In genomic region chr22:28929197-28929596, GRCh38 we compare ENCODE assay signal across 14 cellular contexts. TPM values are rescaled to one million over a fixed set of nuclear protein-coding genes. Genes with fewer than 3 reads are reported as not detected.
DNase-seq lines count a peak whose midpoint lies in the region; ATAC-seq and TF ChIP-seq lines count a peak whose summit lies in the region.
"Had no signal": no experiment of that assay in that cellular context is flagged by ENCODE, and none has a peak within 500 bp of the region (broad histone marks: within the 10 kb centered on the region; RNA-seq: fewer than 3 reads in every experiment).

No MANE protein-coding gene starts in this region.

- no peak overlapping the region for H3K4me2 ChIP-seq in GM23338
- H3K4me2 ChIP-seq in mesenchymal stem cell (ENCODE audit: low read length, poor library complexity, severe bottlenecking), result no peak overlapping the region

- H3K18ac ChIP-seq in mesenchymal stem cell (ENCODE audit: low read depth in 1 of 2, low read length in 2 of 2), result no peak overlapping the region

- 88% methylated on average over 4 of the region's 5 CpGs for WGBS in mesenchymal stem cell

- H3K4me1 ChIP-seq in GM23338 (ENCODE audit: insufficient read depth) (peaks cover 46% of the 10 kb centered on the region), mesenchymal stem cell (ENCODE audit: control insufficient read depth, insufficient read depth, low read depth, low read length) (peaks cover 17% of the 10 kb centered on the region)

- no peak overlapping the region for H3K14ac ChIP-seq in mesenchymal stem cell (ENCODE audit: low read length in 2 of 2)

- peaks cover 22% of the 10 kb centered on the region for H3K79me1 ChIP-seq in mesenchymal stem cell (replicated peaks; ENCODE audit: low read length, poor library complexity, severe bottlenecking)

- H3K36me3 ChIP-seq in GM23338 (ENCODE audit: insufficient read depth) (no peaks in the 10 kb centered on the region), mesenchymal stem cell (ENCODE audit: control insufficient read depth in 1 of 2, insufficient read depth in 2 of 2, low read depth in 1 of 2, low read length in 2 of 2) (no peaks in the 10 kb centered on the region)

- H4K91ac ChIP-seq in mesenchymal stem cell (ENCODE audit: low read length), result no peak overlapping the region

- H3K9ac ChIP-seq in mesenchymal stem cell (ENCODE audit: low read length), result no peak overlapping the region

- no peak overlapping the region for H3K4ac ChIP-seq in mesenchymal stem cell (ENCODE audit: low read depth in 1 of 2, low read length in 2 of 2)

- no peaks in the 10 kb centered on the region for H3K9me3 ChIP-seq in mesenchymal stem cell (ENCODE audit: control insufficient read depth, low read length)

- intact Hi-C loops in sciatic nerve (cut with DNase I), result no loop called here

- H2AFZ ChIP-seq in GM23338 (no peak overlapping the region), mesenchymal stem cell (ENCODE audit: low read depth, low read length) (no peak overlapping the region)

- H3K27me3 ChIP-seq in GM23338 (ENCODE audit: insufficient read depth) (no peaks in the 10 kb centered on the region), mesenchymal stem cell (ENCODE audit: control insufficient read depth in 1 of 2, insufficient read depth in 1 of 2, low read length in 2 of 2) (no peaks in the 10 kb centered on the region)

- peaks cover 47% of the 10 kb centered on the region for H4K20me1 ChIP-seq in GM23338 (replicated peaks; ENCODE audit: insufficient read depth)

- no peaks in the 10 kb centered on the region for H3F3A ChIP-seq in GM23338 (replicated peaks; ENCODE audit: low read depth)

- TF ChIP-seq CTCF in GM23338 (conservative IDR thresholded peaks at IDR 0.05; ENCODE audit: low read depth in 2 of 2) (no peak), brain (conservative IDR thresholded peaks at IDR 0.05) (no peak), neural crest cell (conservative IDR thresholded peaks at IDR 0.05) (no peak)

- no peak overlapping the region for H4K8ac ChIP-seq in mesenchymal stem cell (ENCODE audit: low read length)

- no peaks in the 10 kb centered on the region for H3K27me3 Mint-ChIP-seq in GM23338 (ENCODE audit: insufficient read depth, low read depth, poor library complexity)
- no peaks in the 10 kb centered on the region for H3K27me3 Mint-ChIP-seq in brain
- H3K27me3 Mint-ChIP-seq in neural crest cell (ENCODE audit: low read depth), result no peaks in the 10 kb centered on the region

- H3K27ac ChIP-seq in GM23338 (ENCODE audit: low read depth) (peak overlapping the region; percentile 56; the same call in 1 of the 2 replicates), mesenchymal stem cell (ENCODE audit: low read length, poor library complexity, severe bottlenecking) (no peak overlapping the region)

- H2BK15ac ChIP-seq in mesenchymal stem cell (ENCODE audit: low read depth, poor library complexity, severe bottlenecking), result no peak overlapping the region

- ATAC-seq in GM23338, result no peak
- ATAC-seq in sciatic nerve, result no peak
- ATAC-seq in GM21447 (IDR thresholded peaks at IDR 0.05; ENCODE audit: unreplicated experiment), result no peak

- H3K23ac ChIP-seq in mesenchymal stem cell (ENCODE audit: low read length in 2 of 2), result no peak overlapping the region

- peaks cover 98% of the 10 kb centered on the region for H3K79me2 ChIP-seq in GM23338 (replicated peaks; ENCODE audit: insufficient read depth)

- H3K27ac Mint-ChIP-seq in GM23338 (no peak overlapping the region), brain (peak overlapping the region in 3 of 5 experiments; percentile 1 to 79 (median 16)), neural crest cell (ENCODE audit: unreplicated experiment) (peak overlapping the region; percentile 51)
- H3K27ac Mint-ChIP-seq: B cell; CD4-positive, alpha-beta T cell had no signal

- H3K4me3 ChIP-seq in GM23338 (no peak overlapping the region), mesenchymal stem cell (ENCODE audit: insufficient read depth in 1 of 2, low read depth in 1 of 2, low read length in 2 of 2) (no peak overlapping the region)

- peak overlapping the region; percentile 17 for H2AK5ac ChIP-seq in mesenchymal stem cell (ENCODE audit: low read length, severe bottlenecking)

- H3K9me3 Mint-ChIP-seq in GM23338 (no peaks in the 10 kb centered on the region), brain (no peaks in the 10 kb centered on the region), neural crest cell (no peaks in the 10 kb centered on the region)
- H3K9me3 Mint-ChIP-seq: CD4-positive, alpha-beta T cell had no signal

- H3K4me3 Mint-ChIP-seq in GM23338, result no peak overlapping the region
- no peak overlapping the region for H3K4me3 Mint-ChIP-seq in brain
- no peak overlapping the region for H3K4me3 Mint-ChIP-seq in neural crest cell
- H3K4me3 Mint-ChIP-seq: B cell; CD4-positive, alpha-beta T cell had no signal

- 0 out of 2 replicates have a peak, but pooled peaks cover 2% of the 10 kb centered on the region for H3K9me2 ChIP-seq in GM23338 (ENCODE audit: insufficient read depth)

- H2BK120ac ChIP-seq in mesenchymal stem cell (ENCODE audit: low read depth, low read length), result no peak overlapping the region

- DNase-seq in GM23338 (ENCODE audit: low spot score), result no peak
- DNase-seq in mesenchymal stem cell, result no peak
- DNase-seq in neural crest cell (ENCODE audit: low read depth, low spot score), result no peak
- no peak for DNase-seq in sciatic nerve (ENCODE audit: low spot score)
- no peak for DNase-seq in stimulated activated CD4-positive, alpha-beta T cell treated with anti-CD3 and anti-CD28 coated beads, Interleukin-4, amount 100 ng/mL, for 24 hours
- DNase-seq in GDM1 (lab: John Stamatoyannopoulos, UW), result no peak
- DNase-seq: C1 segment of cervical spinal cord; CD4-positive, alpha-beta T cell; DMS79; H7; IMR-90 had no signal

- H3K36me3 Mint-ChIP-seq in GM23338 (ENCODE audit: low read depth), result no peaks in the 10 kb centered on the region
- no peaks in the 10 kb centered on the region for H3K36me3 Mint-ChIP-seq in brain
- no peaks in the 10 kb centered on the region for H3K36me3 Mint-ChIP-seq in neural crest cell (ENCODE audit: low read depth)

- H2BK5ac ChIP-seq in mesenchymal stem cell (ENCODE audit: low read depth, low read length, poor library complexity, severe bottlenecking), result no peak overlapping the region

- H3K4me1 Mint-ChIP-seq in GM23338, result peaks cover 54% of the 10 kb centered on the region
- H3K4me1 Mint-ChIP-seq in brain, result peaks cover 81% of the 10 kb centered on the region
- H3K4me1 Mint-ChIP-seq in neural crest cell, result peaks cover 70% of the 10 kb centered on the region

- H2BK12ac ChIP-seq in mesenchymal stem cell (ENCODE audit: low read length in 2 of 2), result no peak overlapping the region

TF ChIP-seq in GM23338, 12 proteins besides CTCF, POLR2A, EP300 and RAD21 (continues in another document):
- TF ChIP-seq ETS1 (IDR thresholded peaks at IDR 0.05), result no peak
- TF ChIP-seq POLR2AphosphoS5 (IDR thresholded peaks at IDR 0.05; ENCODE audit: low read depth), result no peak
- TF ChIP-seq STAT1 (IDR thresholded peaks at IDR 0.05; ENCODE audit: unreplicated experiment), result no peak

RNA-seq across cellular contexts. Expression of gene ZNRF3, which starts 45.8 kb away (rescaled TPM):
- total RNA-seq in GM23338 (2014; rRNA removed; shearing (Covaris generic)), result 28.9 and 32.2 TPM in 2 replicates
- polyA plus RNA-seq in GM23338 (2016; fragmentation: Nextera tagmentation; extraction: Ambion mirVana) (11.1 and 12.3 TPM in 2 replicates), brain (ENCODE audit: insufficient read depth, low read depth, low replicate concordance) (10.9 TPM)
- 1.8 TPM for polyA plus RNA-seq in mesenchymal stem cell (2013, experiment 1 of 2)
- 2.0 TPM for polyA plus RNA-seq in mesenchymal stem cell (2013, experiment 2 of 2)
- total RNA-seq in neural crest cell (18.5 and 18.9 TPM in 2 replicates), sciatic nerve (12.9 TPM)
